1 cellular context compared by ENCODE assay signal in genomic region chr14:105414456-105415371, GRCh38.
A peak's percentile ranks its signal among the peaks of the same experiment; 100 is the strongest.
TF ChIP-seq lines count a peak whose summit lies in the region.

No MANE protein-coding gene starts in this region.

TF ChIP-seq in HepG2, 621 proteins besides CTCF, POLR2A, EP300 and RAD21 (continued from another document and continues in another):
- TF ChIP-seq ZBED4 (CRISPR knock-in tag; IDR thresholded peaks at IDR 0.05; ENCODE audit: borderline replicate concordance) (no peak), ZNF687 (CRISPR knock-in tag; IDR thresholded peaks at IDR 0.05) (peak; percentile 79), ZKSCAN1 (IDR thresholded peaks at IDR 0.05; ENCODE audit: low read length) (no peak), PCBP2 (optimal IDR thresholded peaks at IDR 0.05; ENCODE audit: low read depth, low read length, poor library complexity, severe bottlenecking) (no peak), ZNF670 (CRISPR knock-in tag; IDR thresholded peaks at IDR 0.05; ENCODE audit: borderline replicate concordance) (no peak), ZC3H13 (CRISPR knock-in tag; IDR thresholded peaks at IDR 0.05) (no peak), HDAC6 (IDR thresholded peaks at IDR 0.05; ENCODE audit: low read depth, low read length) (no peak), KMT2A (CRISPR knock-in tag; IDR thresholded peaks at IDR 0.05) (no peak), AKAP8 (CRISPR knock-in tag; IDR thresholded peaks at IDR 0.05) (peak; percentile 90), ZNF512 (CRISPR knock-in tag; IDR thresholded peaks at IDR 0.05) (no peak), ZHX1 (CRISPR knock-in tag; IDR thresholded peaks at IDR 0.05; ENCODE audit: low read depth) (0 out of 2 replicates have a peak, but pooled peaks have one; percentile 41), GTF2F1 (IDR thresholded peaks at IDR 0.05; ENCODE audit: low read length) (no peak), SNRNP70 (IDR thresholded peaks at IDR 0.05; ENCODE audit: low read depth, low read length) (no peak), ZSCAN30 (CRISPR knock-in tag; IDR thresholded peaks at IDR 0.05) (no peak), REPIN1 (CRISPR knock-in tag; IDR thresholded peaks at IDR 0.05; ENCODE audit: borderline replicate concordance, low read depth) (no peak), SNAPC4 (CRISPR knock-in tag; IDR thresholded peaks at IDR 0.05) (no peak), ZNF382 (CRISPR knock-in tag; IDR thresholded peaks at IDR 0.05; ENCODE audit: borderline replicate concordance) (no peak), NR2F6 (IDR thresholded peaks at IDR 0.05) (no peak), NR2F6 (CRISPR knock-in tag; IDR thresholded peaks at IDR 0.05) (no peak), ZNF253 (CRISPR knock-in tag; IDR thresholded peaks at IDR 0.05; ENCODE audit: borderline replicate concordance) (no peak), ZBTB49 (CRISPR knock-in tag; IDR thresholded peaks at IDR 0.05; ENCODE audit: borderline replicate concordance) (no peak), RBM22 (optimal IDR thresholded peaks at IDR 0.05; ENCODE audit: low read length) (no peak), SRSF1 (optimal IDR thresholded peaks at IDR 0.05; ENCODE audit: low read depth, low read length) (no peak)
- TF ChIP-seq, protein P1, sequence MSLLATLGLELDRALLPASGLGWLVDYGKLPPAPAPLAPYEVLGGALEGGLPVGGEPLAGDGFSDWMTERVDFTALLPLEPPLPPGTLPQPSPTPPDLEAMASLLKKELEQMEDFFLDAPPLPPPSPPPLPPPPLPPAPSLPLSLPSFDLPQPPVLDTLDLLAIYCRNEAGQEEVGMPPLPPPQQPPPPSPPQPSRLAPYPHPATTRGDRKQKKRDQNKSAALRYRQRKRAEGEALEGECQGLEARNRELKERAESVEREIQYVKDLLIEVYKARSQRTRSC (CRISPR knock-in tag; IDR thresholded peaks at IDR 0.05; ENCODE audit: low read depth) = no peak
- TF ChIP-seq, protein P2, sequence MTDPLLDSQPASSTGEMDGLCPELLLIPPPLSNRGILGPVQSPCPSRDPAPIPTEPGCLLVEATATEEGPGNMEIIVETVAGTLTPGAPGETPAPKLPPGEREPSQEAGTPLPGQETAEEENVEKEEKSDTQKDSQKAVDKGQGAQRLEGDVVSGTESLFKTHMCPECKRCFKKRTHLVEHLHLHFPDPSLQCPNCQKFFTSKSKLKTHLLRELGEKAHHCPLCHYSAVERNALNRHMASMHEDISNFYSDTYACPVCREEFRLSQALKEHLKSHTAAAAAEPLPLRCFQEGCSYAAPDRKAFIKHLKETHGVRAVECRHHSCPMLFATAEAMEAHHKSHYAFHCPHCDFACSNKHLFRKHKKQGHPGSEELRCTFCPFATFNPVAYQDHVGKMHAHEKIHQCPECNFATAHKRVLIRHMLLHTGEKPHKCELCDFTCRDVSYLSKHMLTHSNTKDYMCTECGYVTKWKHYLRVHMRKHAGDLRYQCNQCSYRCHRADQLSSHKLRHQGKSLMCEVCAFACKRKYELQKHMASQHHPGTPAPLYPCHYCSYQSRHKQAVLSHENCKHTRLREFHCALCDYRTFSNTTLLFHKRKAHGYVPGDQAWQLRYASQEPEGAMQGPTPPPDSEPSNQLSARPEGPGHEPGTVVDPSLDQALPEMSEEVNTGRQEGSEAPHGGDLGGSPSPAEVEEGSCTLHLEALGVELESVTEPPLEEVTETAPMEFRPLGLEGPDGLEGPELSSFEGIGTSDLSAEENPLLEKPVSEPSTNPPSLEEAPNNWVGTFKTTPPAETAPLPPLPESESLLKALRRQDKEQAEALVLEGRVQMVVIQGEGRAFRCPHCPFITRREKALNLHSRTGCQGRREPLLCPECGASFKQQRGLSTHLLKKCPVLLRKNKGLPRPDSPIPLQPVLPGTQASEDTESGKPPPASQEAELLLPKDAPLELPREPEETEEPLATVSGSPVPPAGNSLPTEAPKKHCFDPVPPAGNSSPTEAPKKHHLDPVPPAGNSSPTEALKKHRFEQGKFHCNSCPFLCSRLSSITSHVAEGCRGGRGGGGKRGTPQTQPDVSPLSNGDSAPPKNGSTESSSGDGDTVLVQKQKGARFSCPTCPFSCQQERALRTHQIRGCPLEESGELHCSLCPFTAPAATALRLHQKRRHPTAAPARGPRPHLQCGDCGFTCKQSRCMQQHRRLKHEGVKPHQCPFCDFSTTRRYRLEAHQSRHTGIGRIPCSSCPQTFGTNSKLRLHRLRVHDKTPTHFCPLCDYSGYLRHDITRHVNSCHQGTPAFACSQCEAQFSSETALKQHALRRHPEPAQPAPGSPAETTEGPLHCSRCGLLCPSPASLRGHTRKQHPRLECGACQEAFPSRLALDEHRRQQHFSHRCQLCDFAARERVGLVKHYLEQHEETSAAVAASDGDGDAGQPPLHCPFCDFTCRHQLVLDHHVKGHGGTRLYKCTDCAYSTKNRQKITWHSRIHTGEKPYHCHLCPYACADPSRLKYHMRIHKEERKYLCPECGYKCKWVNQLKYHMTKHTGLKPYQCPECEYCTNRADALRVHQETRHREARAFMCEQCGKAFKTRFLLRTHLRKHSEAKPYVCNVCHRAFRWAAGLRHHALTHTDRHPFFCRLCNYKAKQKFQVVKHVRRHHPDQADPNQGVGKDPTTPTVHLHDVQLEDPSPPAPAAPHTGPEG (CRISPR knock-in tag; IDR thresholded peaks at IDR 0.05) = no peak
